ENCODE assay signal across 1 cellular context in genomic region chr9:7935666-7936065, GRCh38.
TF ChIP-seq lines count a peak whose summit lies in the region.

No MANE protein-coding gene starts in this region.

TF ChIP-seq in HepG2, 621 proteins besides CTCF, POLR2A, EP300 and RAD21 (continued from another document):
- TF ChIP-seq, protein P1, sequence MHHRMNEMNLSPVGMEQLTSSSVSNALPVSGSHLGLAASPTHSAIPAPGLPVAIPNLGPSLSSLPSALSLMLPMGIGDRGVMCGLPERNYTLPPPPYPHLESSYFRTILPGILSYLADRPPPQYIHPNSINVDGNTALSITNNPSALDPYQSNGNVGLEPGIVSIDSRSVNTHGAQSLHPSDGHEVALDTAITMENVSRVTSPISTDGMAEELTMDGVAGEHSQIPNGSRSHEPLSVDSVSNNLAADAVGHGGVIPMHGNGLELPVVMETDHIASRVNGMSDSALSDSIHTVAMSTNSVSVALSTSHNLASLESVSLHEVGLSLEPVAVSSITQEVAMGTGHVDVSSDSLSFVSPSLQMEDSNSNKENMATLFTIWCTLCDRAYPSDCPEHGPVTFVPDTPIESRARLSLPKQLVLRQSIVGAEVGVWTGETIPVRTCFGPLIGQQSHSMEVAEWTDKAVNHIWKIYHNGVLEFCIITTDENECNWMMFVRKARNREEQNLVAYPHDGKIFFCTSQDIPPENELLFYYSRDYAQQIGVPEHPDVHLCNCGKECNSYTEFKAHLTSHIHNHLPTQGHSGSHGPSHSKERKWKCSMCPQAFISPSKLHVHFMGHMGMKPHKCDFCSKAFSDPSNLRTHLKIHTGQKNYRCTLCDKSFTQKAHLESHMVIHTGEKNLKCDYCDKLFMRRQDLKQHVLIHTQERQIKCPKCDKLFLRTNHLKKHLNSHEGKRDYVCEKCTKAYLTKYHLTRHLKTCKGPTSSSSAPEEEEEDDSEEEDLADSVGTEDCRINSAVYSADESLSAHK (CRISPR knock-in tag; IDR thresholded peaks at IDR 0.05; ENCODE audit: borderline replicate concordance) = no peak
